19 cellular contexts compared by ENCODE assay signal in the genomic region with DNA sequence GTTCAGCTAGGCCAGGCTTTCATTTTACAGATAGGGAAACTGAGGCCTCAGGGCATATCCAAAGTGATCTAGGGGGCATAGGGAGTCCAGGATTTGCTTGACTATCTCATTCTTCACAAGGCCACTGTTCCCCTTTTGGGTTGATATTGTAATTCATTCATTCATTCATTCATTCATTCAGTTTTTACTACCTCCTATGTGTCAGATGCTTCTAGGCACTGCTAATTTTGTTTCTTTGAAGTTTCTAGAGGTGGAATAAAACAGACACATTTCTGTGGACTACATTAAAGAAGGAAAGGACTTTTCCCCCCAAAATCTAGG.
DNase-seq lines count a peak whose midpoint lies in the region; ATAC-seq, FAIRE-seq and TF ChIP-seq lines count a peak whose summit lies in the region.
"Had no signal": no experiment of that assay in that cellular context is flagged by ENCODE, and none has a peak within 500 bp of the region (broad histone marks: within the 10 kb centered on the region; RNA-seq: fewer than 3 reads in every experiment).

No MANE protein-coding gene starts in this region.

- peak overlapping the region; percentile 41 for H3K27ac Mint-ChIP-seq in CD4-positive, alpha-beta T cell
- no peak overlapping the region for H3K27ac Mint-ChIP-seq in activated T-cell treated with anti-CD3 and anti-CD28 coated beads, Interleukin-2, amount 50 U/mL, for 72 hours
- H3K27ac Mint-ChIP-seq: activated naive CD8-positive, alpha-beta T cell treated with anti-CD3 and anti-CD28 coated beads for 36 hours; CD8-positive, alpha-beta T cell had no signal

- H3K4me3 ChIP-seq in K562 (no peak overlapping the region), muscle layer of colon (ENCODE audit: low read depth in 1 of 2, low read length in 2 of 2) (no peak overlapping the region), stomach smooth muscle (ENCODE audit: low read length in 2 of 2) (no peak overlapping the region)

- H3K9me1 ChIP-seq in K562 (ENCODE audit: control insufficient read depth, insufficient read depth, low read length), result no peaks in the 10 kb centered on the region

- no peak for TF ChIP-seq POLR2A in K562 (conservative IDR thresholded peaks at IDR 0.05)

- no peak for ATAC-seq in CD4-positive, alpha-beta T cell (ENCODE audit: poor library complexity)
- ATAC-seq in K562 (no peak), HG03354 (IDR thresholded peaks at IDR 0.05; ENCODE audit: poor library complexity, severe bottlenecking, unreplicated experiment) (no peak)
- no peak for ATAC-seq in activated T-cell treated with anti-CD3 and anti-CD28 coated beads, Interleukin-2, amount 50 U/mL, for 72 hours (replicated peaks in 1 of 2)
- ATAC-seq: CD8-positive, alpha-beta T cell; Panc1 had no signal

- TF ChIP-seq EP300 in K562 (IDR thresholded peaks at IDR 0.05; ENCODE audit: low read length), result no peak

- no peaks in the 10 kb centered on the region for H3K27me3 ChIP-seq in CD4-positive, alpha-beta T cell (ENCODE audit: control insufficient read depth, insufficient read depth, low read length)
- H3K27me3 ChIP-seq in K562 (ENCODE audit: control insufficient read depth in 2 of 2, insufficient read depth in 2 of 2, low read length in 2 of 2) (no peaks in the 10 kb centered on the region), muscle layer of colon (ENCODE audit: control insufficient read depth in 1 of 2, insufficient read depth in 2 of 2, low read length in 2 of 2) (no peaks in the 10 kb centered on the region), stomach smooth muscle (ENCODE audit: control insufficient read depth in 1 of 2, insufficient read depth in 2 of 2, low read length in 2 of 2) (no peaks in the 10 kb centered on the region)

- no peak overlapping the region for H2AFZ ChIP-seq in K562 (ENCODE audit: low read depth, low read length)

- no peaks in the 10 kb centered on the region; a peak in 1 of 5 replicates for H3K4me1 ChIP-seq in K562 (replicated peaks in 1 of 2; ENCODE audit: control insufficient read depth in 2 of 2, insufficient read depth in 2 of 2, low read length in 2 of 2)
- H3K4me1 ChIP-seq in muscle layer of colon (ENCODE audit: insufficient read depth, low read length), result peaks cover 64% of the 10 kb centered on the region
- H3K4me1 ChIP-seq in stomach smooth muscle (ENCODE audit: control insufficient read depth, insufficient read depth, low read length), result peaks cover 71% of the 10 kb centered on the region

- no peak for FAIRE-seq in K562 (lab: Jason Lieb, UNC)

- no peaks in the 10 kb centered on the region for H4K20me1 ChIP-seq in K562 (replicated peaks; ENCODE audit: control insufficient read depth, insufficient read depth, low read length)

- no peak for TF ChIP-seq RAD21 in K562 (CRISPR knock-in tag; conservative IDR thresholded peaks at IDR 0.05 in 1 of 2, IDR thresholded peaks at IDR 0.05 in 1 of 2)

- no peaks in the 10 kb centered on the region for H3K36me3 Mint-ChIP-seq in CD4-positive, alpha-beta T cell (ENCODE audit: low read depth)
- peaks cover 0 to 1% of the 10 kb centered on the region in 2 donors for H3K36me3 Mint-ChIP-seq in activated T-cell treated with anti-CD3 and anti-CD28 coated beads, Interleukin-2, amount 50 U/mL, for 72 hours (ENCODE audit: insufficient read depth in 2 of 2)
- H3K36me3 Mint-ChIP-seq: activated naive CD8-positive, alpha-beta T cell treated with anti-CD3 and anti-CD28 coated beads for 36 hours; CD8-positive, alpha-beta T cell had no signal

- CTCF ChIA-PET in CD4-positive, alpha-beta T cell (lab: Charles Lee), result no interaction called here
- CTCF ChIA-PET in K562 (lab: Yijun Ruan, JAX; ENCODE audit: low intra/inter-chr PET ratio), result no interaction called here

- TF ChIP-seq CTCF in CD4-positive, alpha-beta T cell (IDR thresholded peaks at IDR 0.05), result no peak
- TF ChIP-seq CTCF in K562 (IDR thresholded peaks at IDR 0.05 in 2 of 3, conservative IDR thresholded peaks at IDR 0.05 in 1 of 3; ENCODE audit: insufficient read depth in 2 of 3, low read depth in 1 of 3, low read length in 3 of 3), result no peak

- no peak overlapping the region for H3K4me3 Mint-ChIP-seq in CD4-positive, alpha-beta T cell
- no peak overlapping the region for H3K4me3 Mint-ChIP-seq in activated T-cell treated with anti-CD3 and anti-CD28 coated beads, Interleukin-2, amount 50 U/mL, for 72 hours
- H3K4me3 Mint-ChIP-seq: activated naive CD8-positive, alpha-beta T cell treated with anti-CD3 and anti-CD28 coated beads for 36 hours; CD8-positive, alpha-beta T cell had no signal

- no peaks in the 10 kb centered on the region for H3K36me3 ChIP-seq in K562 (ENCODE audit: control insufficient read depth, insufficient read depth, low read length)
- H3K36me3 ChIP-seq in muscle layer of colon (ENCODE audit: insufficient read depth, low read length), result no peaks in the 10 kb centered on the region
- H3K36me3 ChIP-seq in stomach smooth muscle (ENCODE audit: control insufficient read depth in 2 of 2, insufficient read depth in 2 of 2, low read length in 2 of 2), result no peaks in the 10 kb centered on the region

- POLR2A ChIA-PET in CD4-positive, alpha-beta T cell (lab: Charles Lee), result interaction anchor here (1.5 kb wide), 1 partner anchor 276 kb away, joined by 3 read pairs; no protein-coding TSS in a partner anchor
- POLR2A ChIA-PET in K562 (lab: Yijun Ruan, JAX), result no interaction called here

- no peaks in the 10 kb centered on the region for H3K27me3 Mint-ChIP-seq in CD4-positive, alpha-beta T cell
- no peaks in the 10 kb centered on the region for H3K27me3 Mint-ChIP-seq in activated T-cell treated with anti-CD3 and anti-CD28 coated beads, Interleukin-2, amount 50 U/mL, for 72 hours (ENCODE audit: low read depth)
- H3K27me3 Mint-ChIP-seq: activated naive CD8-positive, alpha-beta T cell treated with anti-CD3 and anti-CD28 coated beads for 36 hours had no signal

- DNase-seq in CD4-positive, alpha-beta T cell, result no peak
- DNase-seq in K562 (ENCODE audit: extremely low read depth in 1 of 4, low spot score in 3 of 4), result no peak
- DNase-seq in cerebellar nuclear complex (lab: John Stamatoyannopoulos, UW), result no peak
- DNase-seq in activated T-cell treated with anti-CD3 and anti-CD28 coated beads, Interleukin-2, amount 50 U/mL, for 72 hours, result no peak
- no peak for DNase-seq in NCI-H82 treated with DMSO at 0.1 percent for 48 hours (lab: John Stamatoyannopoulos, UW; ENCODE audit: unreplicated experiment)
- DNase-seq: activated CD4-positive, alpha-beta T cell treated with anti-CD3 and anti-CD28 coated beads for 1 hour; activated naive CD8-positive, alpha-beta T cell treated with anti-CD3 and anti-CD28 coated beads for 36 hours; CD8-positive, alpha-beta T cell; DMS53; HCEC 1CT; NCI-H1436; NCI-H2171 treated with DMSO at 0.1 percent for 48 hours; NCI-H82; occipital lobe; stimulated activated naive CD4-positive, alpha-beta T cell had no signal

- H3K4me2 ChIP-seq in K562 (ENCODE audit: insufficient read depth, low read length), result no peak overlapping the region

- H3K4me1 Mint-ChIP-seq in CD4-positive, alpha-beta T cell (ENCODE audit: low read depth), result peaks cover 56% of the 10 kb centered on the region
- peaks cover 34% of the 10 kb centered on the region for H3K4me1 Mint-ChIP-seq in activated T-cell treated with anti-CD3 and anti-CD28 coated beads, Interleukin-2, amount 50 U/mL, for 72 hours (ENCODE audit: low read depth)

- H3K27ac ChIP-seq in CD4-positive, alpha-beta T cell (ENCODE audit: low read depth, low read length), result no peak overlapping the region
- H3K27ac ChIP-seq in K562 (ENCODE audit: extremely low read depth, low read depth, low read length), result no peak overlapping the region
- H3K27ac ChIP-seq in muscle layer of colon (ENCODE audit: low read depth, low read length), result peak overlapping the region; percentile 78
- H3K27ac ChIP-seq in stomach smooth muscle (ENCODE audit: low read length), result peak overlapping the region; percentile 95

- no peaks in the 10 kb centered on the region for H3K9me3 ChIP-seq in CD4-positive, alpha-beta T cell (ENCODE audit: control insufficient read depth, low read length)
- no peaks in the 10 kb centered on the region for H3K9me3 ChIP-seq in K562 (replicated peaks; ENCODE audit: control insufficient read depth, insufficient read depth, low read depth, low read length)
- H3K9me3 ChIP-seq in muscle layer of colon (ENCODE audit: low read length), result no peaks in the 10 kb centered on the region
- no peaks in the 10 kb centered on the region for H3K9me3 ChIP-seq in stomach smooth muscle (ENCODE audit: control insufficient read depth in 2 of 2, low read length in 2 of 2)

- intact Hi-C loops in CD4-positive, alpha-beta T cell (cut with DNase I, micrococcal nuclease), result loop anchor here in 1 of 2 experiments (10.0 kb wide), 1 partner anchor 257 kb away; no protein-coding TSS in a partner anchor
- intact Hi-C loops in K562 (cut with micrococcal nuclease), result no loop called here

- no TSS peak for BruUV-seq in K562 (replicated peaks; lab: Mats Ljungman, UMichigan)

- no peaks in the 10 kb centered on the region for H3K9me3 Mint-ChIP-seq in CD4-positive, alpha-beta T cell
- H3K9me3 Mint-ChIP-seq in activated T-cell treated with anti-CD3 and anti-CD28 coated beads, Interleukin-2, amount 50 U/mL, for 72 hours, result no peaks in the 10 kb centered on the region
- H3K9me3 Mint-ChIP-seq: activated naive CD8-positive, alpha-beta T cell treated with anti-CD3 and anti-CD28 coated beads for 36 hours; CD8-positive, alpha-beta T cell had no signal

- H3K9ac ChIP-seq in K562 (ENCODE audit: insufficient read depth in 1 of 2, low read depth in 2 of 2, low read length in 2 of 2) (no peak overlapping the region), muscle layer of colon (ENCODE audit: low read length) (no peak overlapping the region), stomach smooth muscle (ENCODE audit: low read length in 2 of 2) (peak overlapping the region in 1 of 2 donors; percentile 16)

- no peaks in the 10 kb centered on the region for H3K79me2 ChIP-seq in K562 (ENCODE audit: control insufficient read depth, insufficient read depth, low read length)

- in situ Hi-C loops in K562 (cut with MboI), result no loop called here

TF ChIP-seq in K562, 482 proteins besides CTCF, POLR2A, EP300 and RAD21:
- TF ChIP-seq ZNF24 (IDR thresholded peaks at IDR 0.05) (peak; percentile 88), ZSCAN29 (IDR thresholded peaks at IDR 0.05) (no peak)
TF ChIP-seq in K562: peak in this region for 1.

Comparison
In these comparisons a context has a peak if more than half of its experiments do, and no peak if none do; other contexts are left out.
1. H3K27ac ChIP-seq: peak in muscle layer of colon (single experiment) and stomach smooth muscle (single experiment); none in CD4-positive, alpha-beta T cell (single experiment) and K562 (single experiment).